In the genomic region with DNA sequence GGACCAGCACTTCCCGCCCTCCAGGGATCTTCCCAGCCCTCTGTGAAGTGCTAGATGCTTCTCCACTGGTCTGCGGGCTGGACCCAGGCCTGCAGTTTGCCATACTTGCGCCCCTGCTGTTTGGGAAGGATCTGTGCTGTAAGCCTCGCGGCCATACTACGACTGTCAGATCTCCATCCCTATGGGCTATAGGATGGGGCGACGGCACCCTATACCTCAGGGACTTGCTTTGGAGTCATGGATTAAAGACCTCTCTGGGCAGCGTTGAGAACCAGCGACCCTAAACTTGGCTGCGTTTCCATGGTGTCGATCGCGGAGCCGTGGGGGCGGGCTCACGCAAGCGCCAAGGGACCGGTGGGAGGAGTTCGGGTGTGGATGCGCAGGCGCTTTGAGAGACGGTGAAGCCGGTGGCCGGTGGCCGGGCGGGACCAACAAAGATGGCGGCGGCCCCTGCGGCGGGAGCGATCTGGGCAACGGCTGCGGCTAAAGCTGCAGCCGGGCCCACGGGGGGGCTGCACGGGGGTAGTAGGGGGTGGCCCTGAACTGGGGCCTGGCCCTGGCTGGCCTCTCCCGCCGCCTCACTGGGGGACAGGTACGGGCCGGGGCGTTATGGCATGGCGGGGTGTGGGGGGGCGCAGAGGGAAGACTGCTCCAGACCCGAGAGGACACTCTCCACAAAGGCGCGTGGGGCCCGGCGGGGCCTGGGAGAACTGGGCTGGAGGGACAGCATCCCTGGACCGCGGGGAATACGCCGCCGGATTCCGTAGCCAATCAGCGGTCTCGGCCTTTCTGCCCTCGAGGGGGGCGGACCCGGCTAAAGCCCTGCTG, we compare ENCODE assay signal across 8 cellular contexts. TPM values are rescaled to one million over a fixed set of nuclear protein-coding genes. Genes with fewer than 3 reads are reported as not detected.
DNase-seq lines count a peak whose midpoint lies in the region; ATAC-seq, FAIRE-seq and TF ChIP-seq lines count a peak whose summit lies in the region.

A gene with protein sequence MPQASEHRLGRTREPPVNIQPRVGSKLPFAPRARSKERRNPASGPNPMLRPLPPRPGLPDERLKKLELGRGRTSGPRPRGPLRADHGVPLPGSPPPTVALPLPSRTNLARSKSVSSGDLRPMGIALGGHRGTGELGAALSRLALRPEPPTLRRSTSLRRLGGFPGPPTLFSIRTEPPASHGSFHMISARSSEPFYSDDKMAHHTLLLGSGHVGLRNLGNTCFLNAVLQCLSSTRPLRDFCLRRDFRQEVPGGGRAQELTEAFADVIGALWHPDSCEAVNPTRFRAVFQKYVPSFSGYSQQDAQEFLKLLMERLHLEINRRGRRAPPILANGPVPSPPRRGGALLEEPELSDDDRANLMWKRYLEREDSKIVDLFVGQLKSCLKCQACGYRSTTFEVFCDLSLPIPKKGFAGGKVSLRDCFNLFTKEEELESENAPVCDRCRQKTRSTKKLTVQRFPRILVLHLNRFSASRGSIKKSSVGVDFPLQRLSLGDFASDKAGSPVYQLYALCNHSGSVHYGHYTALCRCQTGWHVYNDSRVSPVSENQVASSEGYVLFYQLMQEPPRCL (plus strand): TSS at position 414 of the 828 bp plus-strand sequence. CDS start 1,141 bp downstream, outside the sequence.

- intact Hi-C loops in head of caudate nucleus (cut with DNase I) (no loop called here), pancreas (cut with DNase I) (no loop called here)

- H3K4me1 ChIP-seq in pancreas, result peaks cover 8 to 17% (median 11%) of the 10 kb centered on the region in 3 donors
- peaks cover 0 to 51% (median 23%) of the 10 kb centered on the region in 4 donors for H3K4me1 ChIP-seq in tibial nerve

- H3K36me3 ChIP-seq in pancreas (no peaks in the 10 kb centered on the region), tibial nerve (peaks cover 0 to 54% (median 0%) of the 10 kb centered on the region in 3 donors)

- DNase-seq in GM12865 (ENCODE audit: low read depth) (peak; percentile 93), NCI-H1417 treated with DMSO at 0.1 percent for 48 hours (lab: John Stamatoyannopoulos, UW) (peak; percentile 50), SW 1271 (lab: John Stamatoyannopoulos, UW) (peak; percentile 48 to 81), head of caudate nucleus (peak; percentile 88 to 98 (median 95)), pancreas (peak; percentile 90 to 98 (median 94)), tibial nerve (ENCODE audit: low spot score in 2 of 2) (peak; percentile 84 to 88)
- peak; percentile 92 for DNase-seq in activated naive CD8-positive, alpha-beta T cell treated with anti-CD3 and anti-CD28 coated beads, Interleukin-2, amount 10 ng/mL, durations not matched to agents 7 days and 5 days

- WGBS in pancreas, 2 donors, result 1 to 2% methylated on average over 52 to 60 of the region's 60 CpGs
- 0 to 2% methylated on average over 55 to 59 of the region's 60 CpGs for WGBS in tibial nerve, 2 donors

- no peaks in the 10 kb centered on the region for H3K9me3 ChIP-seq in pancreas
- no peaks in the 10 kb centered on the region for H3K9me3 ChIP-seq in tibial nerve

- TF ChIP-seq CTCF in GM12865 (IDR thresholded peaks at IDR 0.05; ENCODE audit: insufficient read depth, low read depth, low read length, missing control alignments) (no peak), pancreas (IDR thresholded peaks at IDR 0.05) (no peak), tibial nerve (IDR thresholded peaks at IDR 0.05) (peak in 3 of 5 experiments; percentile 19 to 32 (median 22))

- peaks cover 22% of the 10 kb centered on the region for H3K36me3 Mint-ChIP-seq in activated naive CD8-positive, alpha-beta T cell treated with anti-CD3 and anti-CD28 coated beads, Interleukin-2, amount 10 ng/mL, durations not matched to agents 7 days and 5 days

- no peaks in the 10 kb centered on the region for H3K27me3 ChIP-seq in pancreas
- H3K27me3 ChIP-seq in tibial nerve, result no peaks in the 10 kb centered on the region

- H3K4me1 Mint-ChIP-seq in activated naive CD8-positive, alpha-beta T cell treated with anti-CD3 and anti-CD28 coated beads, Interleukin-2, amount 10 ng/mL, durations not matched to agents 7 days and 5 days, result peaks cover 33% of the 10 kb centered on the region

- H3K4me3 ChIP-seq in GM12865 (ENCODE audit: low read depth, low read length) (peak within 1 kb of the TSS; percentile 69), pancreas (peak within 1 kb of the TSS; percentile 81 to 95 (median 91)), tibial nerve (peak within 1 kb of the TSS; percentile 73 to 96 (median 91))

- TF ChIP-seq POLR2A in tibial nerve (IDR thresholded peaks at IDR 0.05), result peak; percentile 32 to 63

- POLR2A ChIA-PET in activated naive CD8-positive, alpha-beta T cell treated with anti-CD3 and anti-CD28 coated beads, Interleukin-2, amount 10 ng/mL, durations not matched to agents 7 days and 5 days (lab: Charles Lee), result no interaction called here

- no peaks in the 10 kb centered on the region for H3K27me3 Mint-ChIP-seq in activated naive CD8-positive, alpha-beta T cell treated with anti-CD3 and anti-CD28 coated beads, Interleukin-2, amount 10 ng/mL, durations not matched to agents 7 days and 5 days

- ATAC-seq in HG02759 (IDR thresholded peaks at IDR 0.05; ENCODE audit: unreplicated experiment), result peak; percentile 93
- peak; percentile 97 for ATAC-seq in activated naive CD8-positive, alpha-beta T cell treated with anti-CD3 and anti-CD28 coated beads, Interleukin-2, amount 10 ng/mL, durations not matched to agents 7 days and 5 days (ENCODE audit: low read depth)
- peak; percentile 95 to 97 (median 96) for ATAC-seq in pancreas

- peak within 1 kb of the TSS; percentile 58 to 87 (median 75) for H3K27ac ChIP-seq in pancreas
- H3K27ac ChIP-seq in tibial nerve, result peak within 1 kb of the TSS; percentile 71 to 95 (median 88)

- H3K9me3 Mint-ChIP-seq in activated naive CD8-positive, alpha-beta T cell treated with anti-CD3 and anti-CD28 coated beads, Interleukin-2, amount 10 ng/mL, durations not matched to agents 7 days and 5 days, result no peaks in the 10 kb centered on the region

- peak; percentile 30 to 90 for TF ChIP-seq EP300 in tibial nerve (IDR thresholded peaks at IDR 0.05)

- peak within 1 kb of the TSS; percentile 93 for H3K27ac Mint-ChIP-seq in activated naive CD8-positive, alpha-beta T cell treated with anti-CD3 and anti-CD28 coated beads, Interleukin-2, amount 10 ng/mL, durations not matched to agents 7 days and 5 days

- FAIRE-seq in pancreas (lab: Jason Lieb, UNC), result no peak

- peak within 1 kb of the TSS; percentile 94 for H3K4me3 Mint-ChIP-seq in activated naive CD8-positive, alpha-beta T cell treated with anti-CD3 and anti-CD28 coated beads, Interleukin-2, amount 10 ng/mL, durations not matched to agents 7 days and 5 days

RNA-seq across cellular contexts. Expression of the gene that starts here (rescaled TPM):
- 10 to 100 TPM; 40.7 to 46.8 TPM for total RNA-seq in activated naive CD8-positive, alpha-beta T cell treated with anti-CD3 and anti-CD28 coated beads, Interleukin-2, amount 10 ng/mL, durations not matched to agents 7 days and 5 days
- total RNA-seq in pancreas (10 to 100 TPM in 3 of 6 donors, 1 to 10 TPM in 3; 7.9 to 18.4 (median 9.5) TPM), tibial nerve (10 to 100 TPM; 12.9 to 53.1 (median 20.6) TPM)
- polyA plus RNA-seq in pancreas, result 10 to 100 TPM; 21.1 to 25.3 TPM

Comparison
In these comparisons a context has a peak if more than half of its experiments do, and no peak if none do; other contexts are left out.
1. Peak in every context shown above with its lines: DNase-seq, ATAC-seq, H3K4me3 ChIP-seq and H3K27ac ChIP-seq.
2. CTCF ChIP-seq: peak in tibial nerve (3 of 5); none in GM12865 (single experiment) and pancreas (0 of 4).